Comparison of ENCODE assay signal across 8 cellular contexts in the genomic region with DNA sequence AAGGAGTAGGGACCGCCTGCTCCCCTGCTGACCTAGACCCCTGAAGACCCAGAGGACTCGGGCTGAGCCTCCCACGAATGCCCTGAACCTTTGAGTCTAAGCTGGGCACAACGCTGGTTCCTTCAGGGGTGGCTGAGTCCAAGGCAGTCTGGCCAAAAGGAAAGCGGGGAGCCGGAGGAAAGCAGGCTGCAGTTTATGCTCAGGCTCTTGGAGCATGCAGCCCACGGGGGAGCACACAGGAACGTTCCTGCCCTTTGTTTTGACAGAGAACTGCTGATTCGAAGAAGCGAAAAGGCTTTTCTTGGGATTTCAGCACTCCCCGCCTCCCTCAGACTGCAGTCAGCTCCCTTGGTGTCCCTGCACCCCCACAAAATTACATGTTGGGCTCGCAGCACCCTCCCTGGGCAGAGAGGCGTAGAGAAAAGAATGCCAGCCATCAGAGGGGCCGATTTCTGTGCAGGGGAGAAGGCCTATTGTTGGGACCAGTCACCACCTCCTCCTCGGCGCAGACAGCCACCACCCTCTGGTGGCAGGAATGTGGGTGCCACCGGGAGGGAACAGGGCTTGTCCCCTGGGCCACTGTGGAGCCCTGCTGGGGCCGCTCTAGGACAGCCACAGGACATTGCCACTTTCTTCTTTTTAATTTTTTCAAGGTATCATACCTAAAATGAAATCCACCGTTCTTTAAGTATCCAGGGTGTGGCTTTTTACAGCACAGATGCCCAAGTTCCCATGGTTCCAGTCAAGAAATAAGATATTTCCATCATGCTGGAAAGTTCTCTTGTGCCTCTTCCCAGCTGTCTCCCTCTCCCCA.
DNase-seq lines count a peak whose midpoint lies in the region; ATAC-seq, FAIRE-seq and TF ChIP-seq lines count a peak whose summit lies in the region.

No MANE protein-coding gene starts in this region.

- H3K27ac ChIP-seq in 22Rv1: 0 out of 2 replicates have a peak overlapping the region, but pooled peaks have one; percentile 12
- peak overlapping the region; percentile 92 for H3K27ac ChIP-seq in ectodermal cell (ENCODE audit: insufficient read depth, low read depth, low read length, poor library complexity, severe bottlenecking)
- peak overlapping the region; percentile 44 for H3K27ac ChIP-seq in lower lobe of right lung

- ATAC-seq in lower lobe of right lung: peak; percentile 94 to 96
- ATAC-seq in GM21528 (IDR thresholded peaks at IDR 0.05; ENCODE audit: low FRiP score, unreplicated experiment): no peak

- intact Hi-C loops in lower lobe of right lung (cut with DNase I): loop anchor here (10.0 kb wide), 1 partner anchor 169 kb away; no protein-coding TSS in a partner anchor

- H3K4me3 ChIP-seq in ectodermal cell (ENCODE audit: insufficient read depth, low read depth, low read length): no peak overlapping the region
- H3K4me3 ChIP-seq in lower lobe of right lung: no peak overlapping the region

- peak; percentile 63 for FAIRE-seq in GM12891 (lab: Jason Lieb, UNC)

- 24 to 25% methylated on average over 19 of the region's 19 CpGs for WGBS in ectodermal cell, 2 experiments

- DNase-seq in GM12891 (ENCODE audit: insufficient read length, low spot score): peak; percentile 73
- peak; percentile 46 for DNase-seq in NCI-H2227 treated with DMSO at 0.1 percent for 48 hours (lab: John Stamatoyannopoulos, UW)
- DNase-seq in activated CD4-positive, alpha-beta T cell treated with anti-CD3 and anti-CD28 coated beads for 4 hours: peak; percentile 30 to 35
- peak; percentile 88 for DNase-seq in lower lobe of right lung
- DNase-seq in stimulated activated CD4-positive, alpha-beta T cell treated with anti-CD3 and anti-CD28 coated beads, TNF-alpha, amount 100 ng/mL, for 48 hours (ENCODE audit: low read depth in 3 of 3): peak; percentile 15 to 26 (median 18)

- H3K27me3 ChIP-seq in ectodermal cell (ENCODE audit: control insufficient read depth, insufficient read depth, low read length, poor library complexity, severe bottlenecking): no peaks in the 10 kb centered on the region
- no peaks in the 10 kb centered on the region for H3K27me3 ChIP-seq in lower lobe of right lung (ENCODE audit: low read depth)

- H3K4me1 ChIP-seq in ectodermal cell (ENCODE audit: control insufficient read depth, insufficient read depth, low read length): peaks cover 44% of the 10 kb centered on the region
- H3K4me1 ChIP-seq in lower lobe of right lung: peaks cover 55% of the 10 kb centered on the region

- H3K9me3 ChIP-seq in ectodermal cell (ENCODE audit: control insufficient read depth, low read length) (no peaks in the 10 kb centered on the region), lower lobe of right lung (no peaks in the 10 kb centered on the region)

- H3K36me3 ChIP-seq in ectodermal cell (ENCODE audit: control insufficient read depth, insufficient read depth, low read length) (no peaks in the 10 kb centered on the region), lower lobe of right lung (peaks cover 3% of the 10 kb centered on the region)

- no peak for TF ChIP-seq POLR2A in GM12891 (IDR thresholded peaks at IDR 0.05; ENCODE audit: low read depth, low read length)

- TF ChIP-seq CTCF in 22Rv1 (IDR thresholded peaks at IDR 0.05) (peak; percentile 87), lower lobe of right lung (IDR thresholded peaks at IDR 0.05) (peak; percentile 98)

TF ChIP-seq in GM12891, 5 proteins besides CTCF, POLR2A, EP300 and RAD21:
- TF ChIP-seq POU2F2 (IDR thresholded peaks at IDR 0.05; ENCODE audit: low read depth, low read length): no peak
- no peak for TF ChIP-seq POLR2AphosphoS5 (IDR thresholded peaks at IDR 0.05; ENCODE audit: low read depth, low read length)
- no peak for TF ChIP-seq PAX5 (IDR thresholded peaks at IDR 0.05; ENCODE audit: insufficient read depth, low read length, severe bottlenecking)
- TF ChIP-seq SPI1 (IDR thresholded peaks at IDR 0.05; ENCODE audit: low read depth, low read length): no peak
- TF ChIP-seq TAF1 (IDR thresholded peaks at IDR 0.05; ENCODE audit: low read depth, low read length): no peak

Comparison
In these comparisons a context has a peak if more than half of its experiments do, and no peak if none do; other contexts are left out.
1. H3K27ac ChIP-seq: peak in every context shown above with its lines; median percentile 92 in ectodermal cell; 44 in lower lobe of right lung; 12 in 22Rv1.
2. DNase-seq: peak in every context shown above with its lines; median percentile 88 in lower lobe of right lung; 73 in GM12891; 46 in NCI-H2227 treated with DMSO at 0.1 percent for 48 hours; 32 in activated CD4-positive, alpha-beta T cell treated with anti-CD3 and anti-CD28 coated beads for 4 hours; 18 in stimulated activated CD4-positive, alpha-beta T cell treated with anti-CD3 and anti-CD28 coated beads, TNF-alpha, amount 100 ng/mL, for 48 hours.